ENCODE assay signal across 8 cellular contexts in the genomic region with DNA sequence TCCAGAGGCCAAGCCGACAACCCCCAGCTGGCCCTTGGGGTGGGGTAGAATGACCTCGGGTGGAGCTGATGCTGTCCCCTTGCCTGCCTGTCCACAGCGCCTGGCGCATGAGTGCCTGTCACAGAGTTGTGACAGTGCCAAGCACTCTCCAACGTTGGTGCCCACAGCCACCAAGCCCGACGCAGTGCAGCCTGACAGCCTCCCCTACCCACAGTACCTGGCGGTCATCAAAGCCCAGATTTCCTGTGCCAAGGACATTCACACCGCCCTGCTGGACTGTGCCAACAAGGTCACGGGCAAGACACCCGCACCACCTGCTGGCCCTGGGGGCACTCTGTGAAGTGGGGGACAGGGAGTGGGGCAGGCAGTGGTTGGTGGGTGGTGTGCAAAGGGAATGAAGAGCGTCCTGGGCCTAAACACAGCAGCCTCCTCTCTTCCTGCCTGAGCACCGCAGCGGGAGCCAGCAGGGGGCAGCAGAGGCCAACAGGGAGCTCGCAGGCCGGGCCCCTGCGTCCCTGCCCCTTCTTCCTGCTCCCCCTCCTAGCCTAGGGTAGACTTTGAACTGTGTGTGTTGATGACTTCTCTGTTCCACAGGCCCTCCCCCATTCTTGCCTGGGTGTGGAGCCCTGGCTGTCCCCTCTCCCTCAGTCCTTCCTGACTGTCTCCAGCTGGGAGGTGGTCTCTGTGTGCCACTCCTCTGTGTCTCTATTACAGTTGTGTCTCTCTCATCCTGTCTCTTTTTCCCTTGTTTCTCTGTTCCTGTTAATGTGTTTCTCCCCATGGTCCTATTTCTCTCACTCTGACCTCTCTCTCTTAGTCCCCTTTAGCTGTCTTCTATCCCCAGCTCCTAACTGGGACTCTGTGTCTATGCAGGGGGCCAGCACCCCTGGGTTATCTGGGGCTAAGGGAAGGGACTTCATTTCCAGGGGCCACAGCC. TPM values are rescaled to one million over a fixed set of nuclear protein-coding genes. Genes with fewer than 3 reads are reported as not detected.
DNase-seq lines count a peak whose midpoint lies in the region; ATAC-seq and TF ChIP-seq lines count a peak whose summit lies in the region.

No MANE protein-coding gene starts in this region.

- in situ Hi-C loops in GM13977 (cut with MboI; ENCODE audit: low pct_unique_long_range_greater_than_20kb, low sequenced_read_pairs, unreplicated experiment): no loop called here

- DNase-seq in GM13977 (ENCODE audit: low spot score): peak; percentile 87
- DNase-seq in HK-2 (ENCODE audit: unreplicated experiment): peak; percentile 81
- peak; percentile 92 for DNase-seq in NOMO-1 treated with DMSO at 0.1 percent for 48 hours (lab: John Stamatoyannopoulos, UW; ENCODE audit: unreplicated experiment)
- peak; percentile 97 for DNase-seq in activated CD8-positive, alpha-beta memory T cell treated with anti-CD3 and anti-CD28 coated beads for 24 hours
- peak; percentile 87 for DNase-seq in effector CD8-positive, alpha-beta T cell (lab: John Stamatoyannopoulos, UW)
- peak; percentile 95 for DNase-seq in mesenteric fat pad (ENCODE audit: low spot score)
- peak; percentile 81 to 84 for DNase-seq in stimulated activated CD8-positive, alpha-beta memory T cell treated with anti-CD3 and anti-CD28 coated beads, Interleukin-15, amount 100 ng/mL, for 4 hours (ENCODE audit: low read depth in 2 of 2)

- no peak for ATAC-seq in HG03097 (IDR thresholded peaks at IDR 0.05; ENCODE audit: low FRiP score, unreplicated experiment)

- peak; percentile 98 for TF ChIP-seq CTCF in GM13977 (IDR thresholded peaks at IDR 0.05; ENCODE audit: extremely low read depth, insufficient read depth, missing control alignments)

RNA-seq across cellular contexts. Expression of a gene that starts 6.5 kb away (rescaled TPM):
- total RNA-seq in mesenteric fat pad: 34.1 TPM

RNA-seq across cellular contexts. Expression of a gene that starts 6.7 kb away (rescaled TPM):
- 29.7 TPM for total RNA-seq in mesenteric fat pad

RNA-seq across cellular contexts. Expression of a gene that starts 9.0 kb away (rescaled TPM):
- total RNA-seq in mesenteric fat pad: 1,383 TPM

RNA-seq across cellular contexts. Expression of a gene that starts 14.8 kb away (rescaled TPM):
- total RNA-seq in mesenteric fat pad: 56.4 TPM

RNA-seq across cellular contexts. Expression of a gene that starts 38.1 kb away (rescaled TPM):
- 1,454 TPM for total RNA-seq in mesenteric fat pad
